1 cellular context compared by ENCODE assay signal in genomic region chr13:102825400-102825799, GRCh38.
TF ChIP-seq lines count a peak whose summit lies in the region.

No MANE protein-coding gene starts in this region.

TF ChIP-seq in SK-N-SH, 30 proteins besides CTCF, POLR2A, EP300 and RAD21:
- TF ChIP-seq, protein P1, sequence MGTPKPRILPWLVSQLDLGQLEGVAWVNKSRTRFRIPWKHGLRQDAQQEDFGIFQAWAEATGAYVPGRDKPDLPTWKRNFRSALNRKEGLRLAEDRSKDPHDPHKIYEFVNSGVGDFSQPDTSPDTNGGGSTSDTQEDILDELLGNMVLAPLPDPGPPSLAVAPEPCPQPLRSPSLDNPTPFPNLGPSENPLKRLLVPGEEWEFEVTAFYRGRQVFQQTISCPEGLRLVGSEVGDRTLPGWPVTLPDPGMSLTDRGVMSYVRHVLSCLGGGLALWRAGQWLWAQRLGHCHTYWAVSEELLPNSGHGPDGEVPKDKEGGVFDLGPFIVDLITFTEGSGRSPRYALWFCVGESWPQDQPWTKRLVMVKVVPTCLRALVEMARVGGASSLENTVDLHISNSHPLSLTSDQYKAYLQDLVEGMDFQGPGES (IDR thresholded peaks at IDR 0.05; ENCODE audit: low read depth, low read length) = no peak
- TF ChIP-seq CHD2 (IDR thresholded peaks at IDR 0.05; ENCODE audit: low read length, partially characterized antibody) = no peak
- TF ChIP-seq RFX5 (IDR thresholded peaks at IDR 0.05; ENCODE audit: low read length) = no peak
- no peak for TF ChIP-seq NFIC (IDR thresholded peaks at IDR 0.05; ENCODE audit: borderline replicate concordance)
- TF ChIP-seq TEAD4 (IDR thresholded peaks at IDR 0.05; ENCODE audit: borderline replicate concordance, insufficient read depth) = no peak
- TF ChIP-seq, protein P2, sequence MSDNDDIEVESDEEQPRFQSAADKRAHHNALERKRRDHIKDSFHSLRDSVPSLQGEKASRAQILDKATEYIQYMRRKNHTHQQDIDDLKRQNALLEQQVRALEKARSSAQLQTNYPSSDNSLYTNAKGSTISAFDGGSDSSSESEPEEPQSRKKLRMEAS (IDR thresholded peaks at IDR 0.05; ENCODE audit: low read depth) = no peak
